ENCODE assay signal across 2 cellular contexts in genomic region chr11:87026415-87026814, GRCh38. TPM values are rescaled to one million over a fixed set of nuclear protein-coding genes. Genes with fewer than 3 reads are reported as not detected.
DNase-seq lines count a peak whose midpoint lies in the region; ATAC-seq, FAIRE-seq and TF ChIP-seq lines count a peak whose summit lies in the region.
"Not testable (repeated sequence)": the region's sequence is repeated elsewhere in the genome, so short reads cannot be mapped to it uniquely, and the experiment has no call there.

No MANE protein-coding gene starts in this region.

- H3K79me2 ChIP-seq in HepG2 (ENCODE audit: insufficient read depth, low read length): not testable (repeated sequence)

- not testable (repeated sequence) for TF ChIP-seq EP300 in HepG2 (IDR thresholded peaks at IDR 0.05; ENCODE audit: low read depth in 2 of 2, low read length in 2 of 2); HepG2 (CRISPR knock-in tag; IDR thresholded peaks at IDR 0.05; ENCODE audit: borderline replicate concordance)

- TF ChIP-seq POLR2A in HepG2 (IDR thresholded peaks at IDR 0.05; ENCODE audit: insufficient read depth in 1 of 2, low read depth in 2 of 2, low read length in 2 of 2): not testable (repeated sequence)

- not testable (repeated sequence) for H3K36me3 ChIP-seq in HepG2 (replicated peaks in 1 of 2; ENCODE audit: control insufficient read depth in 1 of 2, insufficient read depth in 2 of 2, low read length in 2 of 2); small intestine (ENCODE audit: control insufficient read depth in 2 of 2, insufficient read depth in 2 of 2, low read length in 2 of 2)

- 100% methylated on average over 1 of the region's 1 CpG for WGBS in HepG2 (ENCODE audit: low lambda C conversion rate)
- 94 to 100% (median 98%) methylated on average over 1 of the region's 1 CpG for WGBS in small intestine, 3 donors

- not testable (repeated sequence) for TF ChIP-seq RAD21 in HepG2 (CRISPR knock-in tag; IDR thresholded peaks at IDR 0.05)

- not testable (repeated sequence) for DNase-seq in HepG2 (ENCODE audit: low spot score); small intestine

- in situ Hi-C loops in HepG2 (cut with HindIII; ENCODE audit: extremely low pct_ligation_motif_present, low pct_unique_long_range_greater_than_20kb): not testable (repeated sequence)

- FAIRE-seq in HepG2 (lab: Jason Lieb, UNC): not testable (repeated sequence)
- peak; percentile 74 for FAIRE-seq in small intestine (lab: Jason Lieb, UNC)

- TF ChIP-seq CTCF in HepG2 (CRISPR knock-in tag; IDR thresholded peaks at IDR 0.05): not testable (repeated sequence)

- not testable (repeated sequence) for H2AFZ ChIP-seq in HepG2 (ENCODE audit: low read length)

- not testable (repeated sequence) for H3K27me3 ChIP-seq in HepG2 (ENCODE audit: control insufficient read depth in 1 of 2, insufficient read depth in 2 of 2, low read length in 2 of 2); small intestine (ENCODE audit: control insufficient read depth in 2 of 2, insufficient read depth in 2 of 2, low read length in 2 of 2)

- not testable (repeated sequence) for BruUV-seq in HepG2 (replicated peaks; lab: Mats Ljungman, UMichigan)

- H3K27ac ChIP-seq in HepG2 (ENCODE audit: extremely low read length, insufficient read depth, low read length); small intestine (ENCODE audit: low read depth in 1 of 2, low read length in 1 of 2): not testable (repeated sequence)

- H3K4me2 ChIP-seq in HepG2 (ENCODE audit: low read depth, low read length): not testable (repeated sequence)

- intact Hi-C loops in HepG2 (cut with micrococcal nuclease; ENCODE audit: unreplicated experiment): not testable (repeated sequence)

- H3K9me3 ChIP-seq in HepG2 (ENCODE audit: low read length); small intestine (ENCODE audit: control insufficient read depth, low read depth): not testable (repeated sequence)

- not testable (repeated sequence) for ATAC-seq in HepG2

- CTCF ChIA-PET in HepG2 (lab: Yijun Ruan, JAX; ENCODE audit: low intra/inter-chr PET ratio, low total read pairs): not testable (repeated sequence)

- H3K4me3 ChIP-seq in HepG2 (replicated peaks in 1 of 3; ENCODE audit: insufficient read depth in 1 of 3, low read depth in 2 of 3, low read length in 3 of 3); small intestine (ENCODE audit: low read depth in 1 of 2, low read length in 2 of 2): not testable (repeated sequence)

- POLR2A ChIA-PET in HepG2 (lab: Yijun Ruan, JAX): interaction anchor here (1.3 to 1.4 kb wide), 2 partner anchors 11 to 85 kb away, joined by 3 read pairs; partner anchors contain the start of gene TMEM135

- not testable (repeated sequence) for H3K9ac ChIP-seq in HepG2 (ENCODE audit: insufficient read depth, low read depth, low read length)

- not testable (repeated sequence) for H4K20me1 ChIP-seq in HepG2 (ENCODE audit: insufficient read depth, low read length)

- H3K4me1 ChIP-seq in HepG2 (ENCODE audit: insufficient read depth, low read length): peaks cover 47% of the 10 kb centered on the region
- H3K4me1 ChIP-seq in small intestine (ENCODE audit: control insufficient read depth in 2 of 2, insufficient read depth in 1 of 2, low read depth in 1 of 2, low read length in 1 of 2): not testable (repeated sequence)

TF ChIP-seq in HepG2, 621 proteins besides CTCF, POLR2A, EP300 and RAD21:
- peak; percentile 94 for TF ChIP-seq ZFP90 (CRISPR knock-in tag; IDR thresholded peaks at IDR 0.05; ENCODE audit: borderline replicate concordance)

RNA-seq across cellular contexts. Expression of gene TMEM135, which starts 11.3 kb away (rescaled TPM):
- total RNA-seq in HepG2 (2016; rRNA removed; fragmentation: Illumina TruSeq; extraction: Trizol): 88.9 and 137 TPM in 2 replicates
- 13.8 and 23.1 TPM in 2 replicates for total RNA-seq in HepG2 (2016; cell fraction: cytosol; rRNA removed; fragmentation: Illumina TruSeq; extraction: Trizol; ENCODE audit: low read depth)
- total RNA-seq in HepG2 (2016; cell fraction: insoluble cytoplasmic fraction; rRNA removed; fragmentation: Illumina TruSeq; extraction: Trizol): 89.3 and 110 TPM in 2 replicates
- total RNA-seq in HepG2 (2016; cell fraction: membrane; rRNA removed; fragmentation: Illumina TruSeq; extraction: Trizol): 53.8 and 64.4 TPM in 2 replicates
- total RNA-seq in HepG2 (2016; cell fraction: nucleus; rRNA removed; fragmentation: Illumina TruSeq; extraction: Trizol): 114 and 120 TPM in 2 replicates
- polyA plus RNA-seq in HepG2 (2011; rRNA removed) (29.8 and 36.6 TPM in 2 replicates), small intestine (10 to 100 TPM; 11.3 to 16.3 (median 11.9) TPM)
- polyA plus RNA-seq in HepG2 (2011; cell fraction: cytosol; rRNA removed): 22.7 and 40.1 TPM in 2 replicates
- 31.7 and 48.3 TPM in 2 replicates for polyA plus RNA-seq in HepG2 (2011; cell fraction: nucleus; rRNA removed)
- polyA plus RNA-seq in HepG2 (2012): 28.2 and 36.9 TPM in 2 replicates
- polyA plus RNA-seq in HepG2 (2016; cell fraction: cytosol; fragmentation: Illumina TruSeq; extraction: Trizol; ENCODE audit: low read depth): 4.8 and 5.5 TPM in 2 replicates
- polyA plus RNA-seq in HepG2 (2016; cell fraction: insoluble cytoplasmic fraction; fragmentation: Illumina TruSeq; extraction: Trizol; ENCODE audit: low read depth): 68.6 and 71.6 TPM in 2 replicates
- 17.9 and 19.7 TPM in 2 replicates for polyA plus RNA-seq in HepG2 (2016; cell fraction: membrane; fragmentation: Illumina TruSeq; extraction: Trizol; ENCODE audit: low read depth)
- 49.6 and 80.2 TPM in 2 replicates for polyA plus RNA-seq in HepG2 (2016; cell fraction: nucleus; fragmentation: Illumina TruSeq; extraction: Trizol; ENCODE audit: insufficient read depth, low read depth)
- polyA minus RNA-seq in HepG2 (2011; rRNA and poly(A)+ RNA removed; ENCODE audit: low replicate concordance): 29.8 and 153 TPM in 2 replicates
- 48.6 and 52.1 TPM in 2 replicates for polyA minus RNA-seq in HepG2 (2011; cell fraction: cytosol; rRNA and poly(A)+ RNA removed)
- 145 and 211 TPM in 2 replicates for polyA minus RNA-seq in HepG2 (2011; cell fraction: nucleus; rRNA and poly(A)+ RNA removed)
